In the genomic region with DNA sequence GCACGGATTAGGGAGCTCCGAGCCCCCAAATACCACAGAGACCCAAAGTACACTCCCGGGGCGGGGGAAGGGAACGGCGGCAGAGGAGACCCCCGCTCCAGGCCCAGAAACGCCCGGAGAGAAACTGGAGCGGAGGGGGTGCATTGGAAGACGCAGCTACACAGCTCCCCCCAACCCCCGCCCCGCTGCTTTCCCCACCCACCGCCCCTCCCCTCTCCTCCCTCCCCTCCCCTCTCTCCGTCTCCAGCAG, we compare ENCODE assay signal across 8 cellular contexts. TPM values are rescaled to one million over a fixed set of nuclear protein-coding genes. Genes with fewer than 3 reads are reported as not detected.
DNase-seq lines count a peak whose midpoint lies in the region; ATAC-seq and TF ChIP-seq lines count a peak whose summit lies in the region.

No MANE protein-coding gene starts in this region.

- H3K4me1 ChIP-seq in KMS-11 (ENCODE audit: low read depth, poor library complexity, severe bottlenecking) = peaks cover 15% of the 10 kb centered on the region
- peaks cover 14 to 17% of the 10 kb centered on the region in 2 donors for H3K4me1 ChIP-seq in mucosa of rectum (ENCODE audit: control insufficient read depth in 2 of 2, insufficient read depth in 2 of 2, low read length in 2 of 2)

- ATAC-seq in GM18517 (IDR thresholded peaks at IDR 0.05; ENCODE audit: unreplicated experiment) = no peak

- TF ChIP-seq CTCF in BJ (IDR thresholded peaks at IDR 0.05; ENCODE audit: insufficient read depth, low read depth, low read length) (no peak), KMS-11 (conservative IDR thresholded peaks at IDR 0.05; ENCODE audit: low read depth, low read length) (no peak), dorsolateral prefrontal cortex (IDR thresholded peaks at IDR 0.05 in 54 of 56, conservative IDR thresholded peaks at IDR 0.05 in 2 of 56; ENCODE audit: low read depth in 1 of 56, partially characterized antibody in 56 of 56) (no peak)

- no peaks in the 10 kb centered on the region for H3K79me2 ChIP-seq in KMS-11 (ENCODE audit: insufficient read depth, low read depth)

- H3K4me3 ChIP-seq in BJ (ENCODE audit: low read depth, low read length) (peak overlapping the region; percentile 43), KMS-11 (IDR thresholded peaks at IDR 0.05; ENCODE audit: insufficient read depth, low read depth, low read length) (no peak overlapping the region), dorsolateral prefrontal cortex (peak overlapping the region; percentile 57 to 91 (median 81)), mucosa of rectum (ENCODE audit: low read length in 2 of 2) (peak overlapping the region; percentile 83 to 91)

- no peaks in the 10 kb centered on the region for H3K9me3 ChIP-seq in mucosa of rectum (ENCODE audit: control insufficient read depth in 2 of 2, low read length in 2 of 2)

- H4K20me1 ChIP-seq in KMS-11 (ENCODE audit: insufficient read depth) = no peaks in the 10 kb centered on the region

- intact Hi-C loops in dorsolateral prefrontal cortex (cut with DNase I) = loop anchor here in 1 of 2 donors (5.0 kb wide), 1 partner anchor 63 kb away; no protein-coding TSS in a partner anchor

- H3K36me3 ChIP-seq in BJ (ENCODE audit: control insufficient read depth, insufficient read depth, low read length) (no peaks in the 10 kb centered on the region), KMS-11 (ENCODE audit: insufficient read depth) (no peaks in the 10 kb centered on the region), mucosa of rectum (ENCODE audit: control insufficient read depth in 2 of 2, insufficient read depth in 2 of 2, low read length in 2 of 2) (no peaks in the 10 kb centered on the region)

- H3K9ac ChIP-seq in KMS-11 = peak overlapping the region; percentile 90; the same call in 1 of the 2 replicates
- peak overlapping the region; percentile 70 to 84 for H3K9ac ChIP-seq in mucosa of rectum (ENCODE audit: low read depth in 1 of 2, low read length in 2 of 2)

- CTCF ChIA-PET in BJ (lab: Yijun Ruan, JAX) = no interaction called here

- POLR2A ChIA-PET in BJ (lab: Charles Lee) = no interaction called here

- H3K27ac ChIP-seq in KMS-11 (0 out of 2 replicates have a peak overlapping the region, but pooled peaks have one; percentile 74), dorsolateral prefrontal cortex (peak overlapping the region in 55 of 59 donors; percentile 25 to 92 (median 85)), mucosa of rectum (ENCODE audit: low read depth in 2 of 2, low read length in 2 of 2) (peak overlapping the region; percentile 94 to 96)

- DNase-seq in BJ (ENCODE audit: low read depth) = no peak
- DNase-seq in dorsolateral prefrontal cortex = no peak
- no peak for DNase-seq in DMS53 (lab: John Stamatoyannopoulos, UW)
- no peak for DNase-seq in NCI-H1694 (lab: John Stamatoyannopoulos, UW)
- no peak for DNase-seq in SKM-1 treated with dmso at 0.1 percent for 144 hours (lab: John Stamatoyannopoulos, UW; ENCODE audit: unreplicated experiment)

- peak overlapping the region; percentile 92; the same call in 1 of the 2 replicates for H2AFZ ChIP-seq in KMS-11 (ENCODE audit: low read depth)

- peak overlapping the region; percentile 74 for H3K4me2 ChIP-seq in KMS-11

- H3K27me3 ChIP-seq in BJ (ENCODE audit: control insufficient read depth, insufficient read depth, low read length) (peaks cover 24% of the 10 kb centered on the region), KMS-11 (ENCODE audit: insufficient read depth, low read depth) (no peaks in the 10 kb centered on the region), dorsolateral prefrontal cortex (no peaks in the 10 kb centered on the region), mucosa of rectum (ENCODE audit: control insufficient read depth in 2 of 2, insufficient read depth in 2 of 2, low read length in 2 of 2) (no peaks in the 10 kb centered on the region)

RNA-seq across cellular contexts. Expression of a gene that starts 1.1 kb away (rescaled TPM):
- 11.3 and 21.0 TPM in 2 replicates for polyA plus RNA-seq in BJ (2011; rRNA removed)
- 6.2 and 7.6 TPM in 2 replicates for polyA minus RNA-seq in BJ (2011; rRNA and poly(A)+ RNA removed)
- total RNA-seq in dorsolateral prefrontal cortex = 100 to 1,000 TPM in 3 of 120 experiments, 10 to 100 TPM in 117; 39.2 to 105 (median 77.5) TPM
